17 cellular contexts compared by ENCODE assay signal in genomic region chr7:101625076-101625914, GRCh38. TPM values are rescaled to one million over a fixed set of nuclear protein-coding genes. Genes with fewer than 3 reads are reported as not detected.
A peak's percentile ranks its signal among the peaks of the same experiment; 100 is the strongest.
DNase-seq lines count a peak whose midpoint lies in the region; TF ChIP-seq lines count a peak whose summit lies in the region.
"Had no signal": no experiment of that assay in that cellular context is flagged by ENCODE, and none has a peak within 500 bp of the region (broad histone marks: within the 10 kb centered on the region; RNA-seq: fewer than 3 reads in every experiment).

No MANE protein-coding gene starts in this region.

- TF ChIP-seq CTCF in AG10803 (conservative IDR thresholded peaks at IDR 0.05; ENCODE audit: low read length), result peak; percentile 16; the same call in 1 of the 2 replicates
- TF ChIP-seq CTCF in HEK293 (tag by site-specific recombination; IDR thresholded peaks at IDR 0.05), result no peak
- TF ChIP-seq CTCF in brain (conservative IDR thresholded peaks at IDR 0.05), result no peak
- TF ChIP-seq CTCF in mesothelial cell of epicardium (IDR thresholded peaks at IDR 0.05; ENCODE audit: unreplicated experiment), result no peak
- no peak for TF ChIP-seq CTCF in Caco-2 (IDR thresholded peaks at IDR 0.05; ENCODE audit: insufficient read depth in 1 of 2, low read depth in 1 of 2, low read length in 1 of 2, severe bottlenecking in 1 of 2, unreplicated experiment in 1 of 2)

- POLR2A ChIA-PET in HEK293 (lab: Yijun Ruan, JAX), result no interaction called here
- POLR2A ChIA-PET in Caco-2 (lab: Charles Lee), result no interaction called here

- intact Hi-C loops in Caco-2 (cut with micrococcal nuclease; ENCODE audit: unreplicated experiment), result no loop called here

- no peaks in the 10 kb centered on the region for H3K27me3 Mint-ChIP-seq in brain
- peaks cover 24% of the 10 kb centered on the region for H3K27me3 Mint-ChIP-seq in mesothelial cell of epicardium (ENCODE audit: low read depth)
- H3K27me3 Mint-ChIP-seq in Caco-2 (ENCODE audit: insufficient read depth, unreplicated experiment), result no peaks in the 10 kb centered on the region

- H3K4me1 ChIP-seq in HEK293 (ENCODE audit: control insufficient read depth, insufficient read depth, low read length) (no peaks in the 10 kb centered on the region), Caco-2 (no peaks in the 10 kb centered on the region)
- H3K4me1 ChIP-seq: breast epithelium, stomach had no signal

- DNase-seq in AG10803 (ENCODE audit: low read depth), result no peak
- no peak for DNase-seq in mesothelial cell of epicardium (ENCODE audit: low spot score in 2 of 2, unreplicated experiment in 2 of 2)
- no peak for DNase-seq in Caco-2
- no peak for DNase-seq in HPDE6-E6E7 (ENCODE audit: extremely low spot score)
- no peak for DNase-seq in GF-D8 (lab: John Stamatoyannopoulos, UW)
- no peak for DNase-seq in NCI-H345 treated with DMSO at 0.1 percent for 48 hours (lab: John Stamatoyannopoulos, UW; ENCODE audit: unreplicated experiment)
- DNase-seq: activated CD4-positive, alpha-beta T cell treated with anti-CD3 and anti-CD28 coated beads, Interleukin-2, amount 10 ng/mL, durations not matched to agents 24 days and 14 days; CD4-positive, alpha-beta memory T cell; psoas muscle; stomach; T-cell had no signal

- H3K4me3 ChIP-seq in AG10803 (ENCODE audit: low read length) (no peak overlapping the region), HEK293 (ENCODE audit: low read depth, low read length) (no peak overlapping the region), Caco-2 (ENCODE audit: low read depth, low read length) (no peak overlapping the region)
- H3K4me3 ChIP-seq: breast epithelium, psoas muscle, stomach had no signal

- no TSS peak for BruUV-seq in Caco-2 (replicated peaks; lab: Mats Ljungman, UMichigan)

- no peaks in the 10 kb centered on the region for H3K9me3 Mint-ChIP-seq in brain
- H3K9me3 Mint-ChIP-seq in mesothelial cell of epicardium, result no peaks in the 10 kb centered on the region
- no peaks in the 10 kb centered on the region for H3K9me3 Mint-ChIP-seq in Caco-2 (ENCODE audit: unreplicated experiment)
- H3K9me3 Mint-ChIP-seq: activated CD4-positive, alpha-beta T cell treated with anti-CD3 and anti-CD28 coated beads, Interleukin-2, amount 10 ng/mL, durations not matched to agents 24 days and 14 days; activated T-helper 2 cell treated with anti-CD3 and anti-CD28 coated beads, Interferon-gamma antibody, Interleukin-2, Interleukin-4, amounts not matched to agents 10 μg/mL and 5 μg/mL and 100 μg/mL, durations not matched to agents 14 hours and 24 hours and 36 hours; CD4-positive, alpha-beta memory T cell; T-cell had no signal

- H3K27ac Mint-ChIP-seq in brain (peak overlapping the region in 3 of 5 experiments; percentile 56 to 85 (median 59)), mesothelial cell of epicardium (peak overlapping the region; percentile 86), Caco-2 (ENCODE audit: unreplicated experiment) (no peak overlapping the region)
- H3K27ac Mint-ChIP-seq: activated CD4-positive, alpha-beta T cell treated with anti-CD3 and anti-CD28 coated beads, Interleukin-2, amount 10 ng/mL, durations not matched to agents 24 days and 14 days; activated T-helper 2 cell treated with anti-CD3 and anti-CD28 coated beads, Interferon-gamma antibody, Interleukin-2, Interleukin-4, amounts not matched to agents 10 μg/mL and 5 μg/mL and 100 μg/mL, durations not matched to agents 14 hours and 24 hours and 36 hours; CD4-positive, alpha-beta memory T cell; T-cell had no signal

- H3K9me3 ChIP-seq in HEK293 (ENCODE audit: control insufficient read depth, insufficient read depth, low read depth, low read length), result no peaks in the 10 kb centered on the region
- H3K9me3 ChIP-seq in Caco-2, result no peaks in the 10 kb centered on the region
- H3K9me3 ChIP-seq: breast epithelium, psoas muscle, stomach had no signal

- peaks cover 39% of the 10 kb centered on the region for H3K4me1 Mint-ChIP-seq in brain
- peaks cover 23% of the 10 kb centered on the region for H3K4me1 Mint-ChIP-seq in mesothelial cell of epicardium
- H3K4me1 Mint-ChIP-seq in Caco-2 (ENCODE audit: low read depth, unreplicated experiment), result peaks cover 15% of the 10 kb centered on the region
- H3K4me1 Mint-ChIP-seq: activated CD4-positive, alpha-beta T cell treated with anti-CD3 and anti-CD28 coated beads, Interleukin-2, amount 10 ng/mL, durations not matched to agents 24 days and 14 days; CD4-positive, alpha-beta memory T cell; T-cell had no signal

- no peak overlapping the region for H3K27ac ChIP-seq in HEK293 (ENCODE audit: extremely low read depth, low read depth, low read length)
- H3K27ac ChIP-seq: breast epithelium, psoas muscle, stomach had no signal

- H3K36me3 Mint-ChIP-seq in brain, result no peaks in the 10 kb centered on the region
- no peaks in the 10 kb centered on the region for H3K36me3 Mint-ChIP-seq in mesothelial cell of epicardium
- no peaks in the 10 kb centered on the region for H3K36me3 Mint-ChIP-seq in Caco-2 (ENCODE audit: insufficient read depth, unreplicated experiment)
- H3K36me3 Mint-ChIP-seq: CD4-positive, alpha-beta memory T cell; T-cell had no signal

- CTCF ChIA-PET in HEK293 (lab: Yijun Ruan, JAX) (interaction anchor here (0.6 kb wide), 1 partner anchor 82 kb away, joined by 3 read pairs; no protein-coding TSS in a partner anchor), Caco-2 (lab: Charles Lee) (interaction anchor here (1.8 kb wide), 1 partner anchor 23 kb away, joined by 4 read pairs; no protein-coding TSS in a partner anchor)

- H3K4me3 Mint-ChIP-seq in brain, result no peak overlapping the region
- H3K4me3 Mint-ChIP-seq in mesothelial cell of epicardium, result no peak overlapping the region
- H3K4me3 Mint-ChIP-seq in Caco-2 (ENCODE audit: unreplicated experiment), result no peak overlapping the region
- H3K4me3 Mint-ChIP-seq: activated CD4-positive, alpha-beta T cell treated with anti-CD3 and anti-CD28 coated beads, Interleukin-2, amount 10 ng/mL, durations not matched to agents 24 days and 14 days; T-cell had no signal

- H3K36me3 ChIP-seq in HEK293 (ENCODE audit: control insufficient read depth in 2 of 2, insufficient read depth in 1 of 2, low read length in 2 of 2), result no peaks in the 10 kb centered on the region
- H3K36me3 ChIP-seq in Caco-2 (ENCODE audit: control insufficient read depth, insufficient read depth, low read length), result no peaks in the 10 kb centered on the region
- H3K36me3 ChIP-seq: breast epithelium, stomach had no signal

- H3K27me3 ChIP-seq in Caco-2 (replicated peaks; ENCODE audit: control insufficient read depth, insufficient read depth, low read length), result no peaks in the 10 kb centered on the region

TF ChIP-seq in HEK293, 187 proteins besides CTCF, POLR2A, EP300 and RAD21:
- TF ChIP-seq ZNF664 (tag by site-specific recombination; IDR thresholded peaks at IDR 0.05), result no peak
- TF ChIP-seq EGR2 (tag by site-specific recombination; IDR thresholded peaks at IDR 0.05; ENCODE audit: low read depth), result peak; percentile 62
- TF ChIP-seq ZNF335 (tag by site-specific recombination; conservative IDR thresholded peaks at IDR 0.05), result peak; percentile 62
- TF ChIP-seq ZFHX2 (tag by site-specific recombination; conservative IDR thresholded peaks at IDR 0.05), result peak; percentile 85
- TF ChIP-seq GLIS1 (tag by site-specific recombination; IDR thresholded peaks at IDR 0.05), result 0 out of 2 replicates have a peak, but pooled peaks have one; percentile 9

RNA-seq across cellular contexts. Expression of gene MYL10, which starts 3.8 kb away (rescaled TPM):
- not detected for polyA plus RNA-seq in brain (ENCODE audit: insufficient read depth, low read depth, low replicate concordance)
- total RNA-seq in mesothelial cell of epicardium (not detected in 3 replicates), Caco-2 (2022) (not detected in 2 replicates)
- total RNA-seq: activated CD4-positive, alpha-beta T cell treated with anti-CD3 and anti-CD28 coated beads, Interleukin-2, amount 10 ng/mL, durations not matched to agents 24 days and 14 days; activated T-helper 2 cell treated with anti-CD3 and anti-CD28 coated beads, Interferon-gamma antibody, Interleukin-2, Interleukin-4, amounts not matched to agents 10 μg/mL and 5 μg/mL and 100 μg/mL, durations not matched to agents 14 hours and 24 hours and 36 hours; breast epithelium; CD4-positive, alpha-beta memory T cell; endothelial cell of umbilical vein; mesenteric fat pad; psoas muscle; stomach; T-cell had no signal
- polyA plus RNA-seq: CD4-positive, alpha-beta memory T cell; endothelial cell of umbilical vein; stomach had no signal
